Comparison of ENCODE assay signal across 11 cellular contexts in genomic region chr11:77410076-77410827, GRCh38.
DNase-seq lines count a peak whose midpoint lies in the region; ATAC-seq and TF ChIP-seq lines count a peak whose summit lies in the region.
"Had no signal": no experiment of that assay in that cellular context is flagged by ENCODE, and none has a peak within 500 bp of the region (broad histone marks: within the 10 kb centered on the region; RNA-seq: fewer than 3 reads in every experiment).

No MANE protein-coding gene starts in this region.

- H3K4me1 Mint-ChIP-seq in IgD-negative memory B cell = peaks cover 24 to 34% (median 28%) of the 10 kb centered on the region in 3 donors
- peaks cover 25% of the 10 kb centered on the region for H3K4me1 Mint-ChIP-seq in osteocyte (ENCODE audit: unreplicated experiment)

- H3K4me3 Mint-ChIP-seq in IgD-negative memory B cell (peak overlapping the region in 3 of 4 donors; percentile 36 to 97 (median 90)), osteocyte (ENCODE audit: unreplicated experiment) (peak overlapping the region; percentile 90)

- no peaks in the 10 kb centered on the region for H3K36me3 Mint-ChIP-seq in IgD-negative memory B cell
- H3K36me3 Mint-ChIP-seq in osteocyte (ENCODE audit: unreplicated experiment) = no peaks in the 10 kb centered on the region

- H3K9me3 Mint-ChIP-seq in IgD-negative memory B cell (no peaks in the 10 kb centered on the region), osteocyte (ENCODE audit: unreplicated experiment) (no peaks in the 10 kb centered on the region)

- H3K27ac Mint-ChIP-seq in IgD-negative memory B cell (peak overlapping the region in 1 of 3 donors; percentile 67), osteocyte (ENCODE audit: unreplicated experiment) (peak overlapping the region; percentile 19)

- no peak for ATAC-seq in HG02938 (IDR thresholded peaks at IDR 0.05; ENCODE audit: unreplicated experiment)

- H3K27me3 Mint-ChIP-seq in IgD-negative memory B cell (no peaks in the 10 kb centered on the region), osteocyte (ENCODE audit: unreplicated experiment) (no peaks in the 10 kb centered on the region)

- no peak for TF ChIP-seq CTCF in osteocyte (IDR thresholded peaks at IDR 0.05)

- peak; percentile 33 for DNase-seq in DMS79 treated with DMSO at 0.1 percent for 48 hours (lab: John Stamatoyannopoulos, UW)
- no peak for DNase-seq in DMS79 (lab: John Stamatoyannopoulos, UW)
- DNase-seq in cerebellar cortex (ENCODE audit: low spot score) = peak; percentile 34
- DNase-seq in osteocyte (ENCODE audit: extremely low spot score, unreplicated experiment) = no peak
- DNase-seq in NCI-H187 (lab: John Stamatoyannopoulos, UW) = no peak
- DNase-seq in NCI-H1105 treated with DMSO at 0.1 percent for 48 hours (lab: John Stamatoyannopoulos, UW) = no peak
- DNase-seq: activated CD4-positive, alpha-beta T cell treated with anti-CD3 and anti-CD28 coated beads, Interleukin-2, amount 50 U/mL, for 1 hour; cortex of kidney; left ventricle myocardium superior had no signal

Comparison
In these comparisons a context has a peak if more than half of its experiments do, and no peak if none do; other contexts are left out.
1. DNase-seq: peak in DMS79 treated with DMSO at 0.1 percent for 48 hours (single experiment) and cerebellar cortex (single experiment); none in DMS79 (single experiment), osteocyte (single experiment), NCI-H187 (0 of 2) and NCI-H1105 treated with DMSO at 0.1 percent for 48 hours (single experiment).